In the genomic region with DNA sequence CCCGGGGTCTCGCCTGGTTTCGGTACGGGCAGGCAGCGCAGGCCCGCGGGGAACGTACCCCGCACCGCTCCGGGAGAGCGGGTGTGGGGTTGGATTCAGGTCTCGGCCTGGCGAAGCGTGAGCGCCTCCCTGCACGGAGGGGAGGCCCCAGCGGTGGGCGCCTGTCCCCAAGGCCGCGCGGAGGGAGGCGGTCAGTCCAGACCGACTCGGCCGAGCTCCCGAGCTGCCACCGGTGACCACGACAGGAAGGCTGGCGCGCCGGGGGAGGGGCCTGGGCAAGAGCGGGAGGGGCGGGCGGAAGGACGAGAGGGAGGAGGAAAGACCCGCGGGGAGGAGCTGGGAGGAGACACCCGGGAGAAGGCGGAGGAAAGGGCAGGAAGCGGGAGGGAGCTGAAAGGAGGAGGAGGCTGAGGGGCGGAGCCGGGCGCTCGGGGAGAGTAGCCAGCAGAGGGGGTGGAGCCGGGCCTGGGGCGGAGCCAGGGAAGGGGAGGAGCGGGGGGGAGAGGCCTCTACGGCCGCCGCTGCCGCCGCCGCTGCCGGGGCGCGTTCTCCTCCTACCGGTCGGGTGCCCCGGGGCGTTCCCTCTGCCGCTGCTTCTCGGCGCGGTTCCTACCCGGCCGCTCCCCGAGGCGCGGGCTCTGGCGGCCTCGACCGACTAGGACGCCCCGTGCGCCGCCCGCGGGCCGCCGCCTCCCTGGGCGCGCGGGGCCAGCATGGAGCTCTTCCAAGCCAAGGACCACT, we compare ENCODE assay signal across 8 cellular contexts. TPM values are rescaled to one million over a fixed set of nuclear protein-coding genes. Genes with fewer than 3 reads are reported as not detected.
A peak's percentile ranks its signal among the peaks of the same experiment; 100 is the strongest.
DNase-seq lines count a peak whose midpoint lies in the region; ATAC-seq and TF ChIP-seq lines count a peak whose summit lies in the region.

A gene with protein sequence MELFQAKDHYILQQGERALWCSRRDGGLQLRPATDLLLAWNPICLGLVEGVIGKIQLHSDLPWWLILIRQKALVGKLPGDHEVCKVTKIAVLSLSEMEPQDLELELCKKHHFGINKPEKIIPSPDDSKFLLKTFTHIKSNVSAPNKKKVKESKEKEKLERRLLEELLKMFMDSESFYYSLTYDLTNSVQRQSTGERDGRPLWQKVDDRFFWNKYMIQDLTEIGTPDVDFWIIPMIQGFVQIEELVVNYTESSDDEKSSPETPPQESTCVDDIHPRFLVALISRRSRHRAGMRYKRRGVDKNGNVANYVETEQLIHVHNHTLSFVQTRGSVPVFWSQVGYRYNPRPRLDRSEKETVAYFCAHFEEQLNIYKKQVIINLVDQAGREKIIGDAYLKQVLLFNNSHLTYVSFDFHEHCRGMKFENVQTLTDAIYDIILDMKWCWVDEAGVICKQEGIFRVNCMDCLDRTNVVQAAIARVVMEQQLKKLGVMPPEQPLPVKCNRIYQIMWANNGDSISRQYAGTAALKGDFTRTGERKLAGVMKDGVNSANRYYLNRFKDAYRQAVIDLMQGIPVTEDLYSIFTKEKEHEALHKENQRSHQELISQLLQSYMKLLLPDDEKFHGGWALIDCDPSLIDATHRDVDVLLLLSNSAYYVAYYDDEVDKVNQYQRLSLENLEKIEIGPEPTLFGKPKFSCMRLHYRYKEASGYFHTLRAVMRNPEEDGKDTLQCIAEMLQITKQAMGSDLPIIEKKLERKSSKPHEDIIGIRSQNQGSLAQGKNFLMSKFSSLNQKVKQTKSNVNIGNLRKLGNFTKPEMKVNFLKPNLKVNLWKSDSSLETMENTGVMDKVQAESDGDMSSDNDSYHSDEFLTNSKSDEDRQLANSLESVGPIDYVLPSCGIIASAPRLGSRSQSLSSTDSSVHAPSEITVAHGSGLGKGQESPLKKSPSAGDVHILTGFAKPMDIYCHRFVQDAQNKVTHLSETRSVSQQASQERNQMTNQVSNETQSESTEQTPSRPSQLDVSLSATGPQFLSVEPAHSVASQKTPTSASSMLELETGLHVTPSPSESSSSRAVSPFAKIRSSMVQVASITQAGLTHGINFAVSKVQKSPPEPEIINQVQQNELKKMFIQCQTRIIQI (plus strand): TSS at position 501 of the 741 bp plus-strand sequence. CDS start 213 bp downstream, at position 714.

- intact Hi-C loops in natural killer cell (cut with micrococcal nuclease) = loop anchor here (1.0 to 5.0 kb wide), 4 partner anchors 39 to 453 kb away; a partner anchor contains a TSS

- H3K4me1 Mint-ChIP-seq in GM23338 = peaks cover 29% of the 10 kb centered on the region
- peaks cover 31% of the 10 kb centered on the region for H3K4me1 Mint-ChIP-seq in activated T-helper 17 cell treated with anti-CD3 and anti-CD28 coated beads, Interleukin-2, amount 50 U/mL, for 72 hours
- H3K4me1 Mint-ChIP-seq in natural killer cell = peaks cover 30 to 34% of the 10 kb centered on the region in 2 donors

- TF ChIP-seq CTCF in DOHH2 (IDR thresholded peaks at IDR 0.05; ENCODE audit: low read depth, low read length, poor library complexity, severe bottlenecking) (no peak), GM23338 (conservative IDR thresholded peaks at IDR 0.05; ENCODE audit: low read depth in 2 of 2) (no peak), fibroblast of mammary gland (conservative IDR thresholded peaks at IDR 0.05; ENCODE audit: control insufficient read depth, insufficient read depth, low read depth, low read length) (no peak), natural killer cell (IDR thresholded peaks at IDR 0.05) (peak; percentile 17)

- H3K9me3 Mint-ChIP-seq in GM23338 (peaks cover 10% of the 10 kb centered on the region), natural killer cell (no peaks in the 10 kb centered on the region)
- H3K9me3 Mint-ChIP-seq in activated T-helper 17 cell treated with anti-CD3 and anti-CD28 coated beads, Interleukin-2, amount 50 U/mL, for 72 hours = no peaks in the 10 kb centered on the region

- H3K36me3 Mint-ChIP-seq in GM23338 (ENCODE audit: low read depth) (peaks cover 7% of the 10 kb centered on the region), natural killer cell (no peaks in the 10 kb centered on the region)
- peaks cover 18% of the 10 kb centered on the region for H3K36me3 Mint-ChIP-seq in activated T-helper 17 cell treated with anti-CD3 and anti-CD28 coated beads, Interleukin-2, amount 50 U/mL, for 72 hours (ENCODE audit: low read depth)

- H3K4me3 Mint-ChIP-seq in GM23338 = peak within 1 kb of the TSS; percentile 83
- H3K4me3 Mint-ChIP-seq in activated T-helper 17 cell treated with anti-CD3 and anti-CD28 coated beads, Interleukin-2, amount 50 U/mL, for 72 hours = peak within 1 kb of the TSS; percentile 94
- peak within 1 kb of the TSS; percentile 92 for H3K4me3 Mint-ChIP-seq in natural killer cell

- peak within 1 kb of the TSS; percentile 94 for H3K4me3 ChIP-seq in DOHH2 (ENCODE audit: low read length)
- peak within 1 kb of the TSS; percentile 93 for H3K4me3 ChIP-seq in GM23338
- H3K4me3 ChIP-seq in fibroblast of mammary gland (ENCODE audit: control insufficient read depth, low read depth, low read length) = peak within 1 kb of the TSS; percentile 67

- no peaks in the 10 kb centered on the region for H3K27me3 ChIP-seq in DOHH2 (ENCODE audit: control insufficient read depth, low read length)
- no peaks in the 10 kb centered on the region for H3K27me3 ChIP-seq in GM23338 (ENCODE audit: insufficient read depth)

- H3K4me2 ChIP-seq in DOHH2 (ENCODE audit: low read length) (peak within 1 kb of the TSS; percentile 99), GM23338 (peak within 1 kb of the TSS; percentile 94)

- H3K79me2 ChIP-seq in DOHH2 (ENCODE audit: control insufficient read depth, low read length) = peaks cover 31% of the 10 kb centered on the region
- peaks cover 38% of the 10 kb centered on the region for H3K79me2 ChIP-seq in GM23338 (replicated peaks; ENCODE audit: insufficient read depth)

- ATAC-seq in GM23338 (peak; percentile 85), natural killer cell (peak; percentile 93 to 98 (median 94))
- peak; percentile 93 for ATAC-seq in activated T-helper 17 cell treated with anti-CD3 and anti-CD28 coated beads, Interleukin-2, amount 50 U/mL, for 72 hours (replicated peaks)

- H3K27ac ChIP-seq in DOHH2 (ENCODE audit: low read depth, low read length) (peak within 1 kb of the TSS; percentile 64), GM23338 (ENCODE audit: low read depth) (peak within 1 kb of the TSS; percentile 40; the same call in 1 of the 2 replicates)

- H3F3A ChIP-seq in DOHH2 (ENCODE audit: control insufficient read depth, insufficient read depth) = peaks cover 17% of the 10 kb centered on the region
- 0 out of 2 replicates have a peak, but pooled peaks cover 9% of the 10 kb centered on the region for H3F3A ChIP-seq in GM23338 (replicated peaks; ENCODE audit: low read depth)

- H3K9me2 ChIP-seq in DOHH2 (replicated peaks; ENCODE audit: control insufficient read depth, low read length) (no peaks in the 10 kb centered on the region), GM23338 (ENCODE audit: insufficient read depth) (no peaks in the 10 kb centered on the region)

- H3K27me3 Mint-ChIP-seq in GM23338 (ENCODE audit: insufficient read depth, low read depth, poor library complexity) = peaks cover 5% of the 10 kb centered on the region
- no peaks in the 10 kb centered on the region for H3K27me3 Mint-ChIP-seq in activated T-helper 17 cell treated with anti-CD3 and anti-CD28 coated beads, Interleukin-2, amount 50 U/mL, for 72 hours
- H3K27me3 Mint-ChIP-seq in natural killer cell (ENCODE audit: low read depth in 2 of 2) = no peaks in the 10 kb centered on the region

- no peaks in the 10 kb centered on the region for H4K20me1 ChIP-seq in DOHH2 (ENCODE audit: control insufficient read depth, insufficient read depth, low read depth, low read length)
- H4K20me1 ChIP-seq in GM23338 (replicated peaks; ENCODE audit: insufficient read depth) = peaks cover 17% of the 10 kb centered on the region

- DNase-seq in GM23338 (ENCODE audit: low spot score) (peak; percentile 99), LHCN-M2 (ENCODE audit: low read depth) (peak; percentile 97), RPMI7951 (ENCODE audit: low read depth) (peak; percentile 96), fibroblast of mammary gland (ENCODE audit: low read depth) (peak; percentile 95), natural killer cell (peak; percentile 91)
- DNase-seq in stimulated activated naive CD4-positive, alpha-beta T cell treated with Interleukin-2 at 50 U/mL for 16 hours (lab: John Stamatoyannopoulos, UW) = peak; percentile 99

- H3K27ac Mint-ChIP-seq in GM23338 (peak within 1 kb of the TSS; percentile 34; the same call in 1 of the 2 replicates), natural killer cell (peak within 1 kb of the TSS; percentile 24 to 80)
- peak within 1 kb of the TSS; percentile 80 for H3K27ac Mint-ChIP-seq in activated T-helper 17 cell treated with anti-CD3 and anti-CD28 coated beads, Interleukin-2, amount 50 U/mL, for 72 hours

- peaks cover 44% of the 10 kb centered on the region for H3K4me1 ChIP-seq in DOHH2 (ENCODE audit: control insufficient read depth, low read length)
- peaks cover 34% of the 10 kb centered on the region for H3K4me1 ChIP-seq in GM23338 (ENCODE audit: insufficient read depth)

- H2AFZ ChIP-seq in GM23338 = peak within 1 kb of the TSS; percentile 82; the same call in 1 of the 2 replicates

- H3K9me3 ChIP-seq in DOHH2 (ENCODE audit: control insufficient read depth, insufficient read depth, low read length) = no peaks in the 10 kb centered on the region

- H3K36me3 ChIP-seq in DOHH2 (ENCODE audit: control insufficient read depth, low read length) = no peaks in the 10 kb centered on the region
- H3K36me3 ChIP-seq in GM23338 (ENCODE audit: insufficient read depth) = no peaks in the 10 kb centered on the region

TF ChIP-seq in GM23338, 12 proteins besides CTCF, POLR2A, EP300 and RAD21 (continues in another document):
- TF ChIP-seq, protein P1, sequence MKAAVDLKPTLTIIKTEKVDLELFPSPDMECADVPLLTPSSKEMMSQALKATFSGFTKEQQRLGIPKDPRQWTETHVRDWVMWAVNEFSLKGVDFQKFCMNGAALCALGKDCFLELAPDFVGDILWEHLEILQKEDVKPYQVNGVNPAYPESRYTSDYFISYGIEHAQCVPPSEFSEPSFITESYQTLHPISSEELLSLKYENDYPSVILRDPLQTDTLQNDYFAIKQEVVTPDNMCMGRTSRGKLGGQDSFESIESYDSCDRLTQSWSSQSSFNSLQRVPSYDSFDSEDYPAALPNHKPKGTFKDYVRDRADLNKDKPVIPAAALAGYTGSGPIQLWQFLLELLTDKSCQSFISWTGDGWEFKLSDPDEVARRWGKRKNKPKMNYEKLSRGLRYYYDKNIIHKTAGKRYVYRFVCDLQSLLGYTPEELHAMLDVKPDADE (IDR thresholded peaks at IDR 0.05) = peak; percentile 63; the same call in 1 of the 2 replicates
- TF ChIP-seq EZH2 (IDR thresholded peaks at IDR 0.05; ENCODE audit: low read depth, unreplicated experiment) = no peak
- TF ChIP-seq POLR2AphosphoS5 (IDR thresholded peaks at IDR 0.05; ENCODE audit: low read depth) = peak; percentile 95
- no peak for TF ChIP-seq JUNB (IDR thresholded peaks at IDR 0.05; ENCODE audit: unreplicated experiment)

RNA-seq across cellular contexts. Expression of the gene that starts here (rescaled TPM):
- total RNA-seq in GM23338 (2014; rRNA removed; shearing (Covaris generic)) = 80.3 and 86.0 TPM in 2 replicates
- polyA plus RNA-seq in GM23338 (2016; fragmentation: Nextera tagmentation; extraction: Ambion mirVana) = 36.2 and 41.4 TPM in 2 replicates
- total RNA-seq in LHCN-M2 (2014; rRNA removed) = 17.1 and 18.5 TPM in 2 replicates
- polyA plus RNA-seq in LHCN-M2 (2012) = 10.2 TPM
- total RNA-seq in RPMI7951 (2014; rRNA removed; shearing (Covaris generic)) = 13.1 and 13.2 TPM in 2 replicates
- total RNA-seq in activated T-helper 17 cell treated with anti-CD3 and anti-CD28 coated beads, Interleukin-2, amount 50 U/mL, for 72 hours = 10 to 100 TPM; 12.4 to 26.3 TPM
- 10 to 100 TPM; 12.8 to 18.2 (median 15.8) TPM for total RNA-seq in natural killer cell

Comparison
In these comparisons a context has a peak if more than half of its experiments do, and no peak if none do; other contexts are left out.
1. Peak in every context shown above with its lines: DNase-seq, ATAC-seq, H3K4me3 ChIP-seq and H3K27ac ChIP-seq.